In genomic region chr15:56883088-56883487, GRCh38 we compare ENCODE assay signal across 29 cellular contexts.
"Had no signal": no experiment of that assay in that cellular context is flagged by ENCODE, and none has a peak within 500 bp of the region (broad histone marks: within the 10 kb centered on the region; RNA-seq: fewer than 3 reads in every experiment).

No MANE protein-coding gene starts in this region.

- H3K27ac Mint-ChIP-seq: activated CD4-positive, alpha-beta T cell treated with anti-CD3 and anti-CD28 coated beads for 36 hours; activated CD4-positive, alpha-beta T cell treated with anti-CD3 and anti-CD28 coated beads, Interleukin-2, amount 10 ng/mL, durations not matched to agents 7 days and 5 days; activated CD8-positive, alpha-beta T cell treated with anti-CD3 and anti-CD28 coated beads, Interleukin-2, amount 10 ng/mL, durations not matched to agents 7 days and 5 days; activated naive CD4-positive, alpha-beta T cell treated with anti-CD3 and anti-CD28 coated beads, Interleukin-2, amount 50 U/mL, for 24 hours; activated naive CD8-positive, alpha-beta T cell treated with anti-CD3 and anti-CD28 coated beads, Interleukin-2, amount 10 ng/mL, durations not matched to agents 7 days and 5 days; activated T-cell treated with anti-CD3 and anti-CD28 coated beads, Interleukin-2, amount 50 U/mL, for 24 hours; activated T-helper 2 cell treated with anti-CD3 and anti-CD28 coated beads, Interferon-gamma antibody, Interleukin-2, Interleukin-4, amounts not matched to agents 10 μg/mL and 5 μg/mL and 100 μg/mL, durations not matched to agents 14 hours and 24 hours and 36 hours had no signal

- H3K9me3 Mint-ChIP-seq: activated CD4-positive, alpha-beta T cell treated with anti-CD3 and anti-CD28 coated beads, Interleukin-2, amount 10 ng/mL, durations not matched to agents 7 days and 5 days; activated naive CD4-positive, alpha-beta T cell treated with anti-CD3 and anti-CD28 coated beads, Interleukin-2, amount 50 U/mL, for 24 hours; activated naive CD8-positive, alpha-beta T cell treated with anti-CD3 and anti-CD28 coated beads, Interleukin-2, amount 10 ng/mL, durations not matched to agents 7 days and 5 days; activated T-cell treated with anti-CD3 and anti-CD28 coated beads, Interleukin-2, amount 50 U/mL, for 24 hours; activated T-helper 2 cell treated with anti-CD3 and anti-CD28 coated beads, Interferon-gamma antibody, Interleukin-2, Interleukin-4, amounts not matched to agents 10 μg/mL and 5 μg/mL and 100 μg/mL, durations not matched to agents 14 hours and 24 hours and 36 hours; central memory CD8-positive, alpha-beta T cell had no signal

- H3K4me2 ChIP-seq: KMS-11 had no signal

- H3K4me3 Mint-ChIP-seq: activated CD4-positive, alpha-beta T cell treated with anti-CD3 and anti-CD28 coated beads for 36 hours; activated CD4-positive, alpha-beta T cell treated with anti-CD3 and anti-CD28 coated beads, Interleukin-2, amount 10 ng/mL, durations not matched to agents 7 days and 5 days; activated CD8-positive, alpha-beta T cell treated with anti-CD3 and anti-CD28 coated beads, Interleukin-2, amount 10 ng/mL, durations not matched to agents 7 days and 5 days; activated naive CD4-positive, alpha-beta T cell treated with anti-CD3 and anti-CD28 coated beads, Interleukin-2, amount 50 U/mL, for 24 hours; activated naive CD8-positive, alpha-beta T cell treated with anti-CD3 and anti-CD28 coated beads, Interleukin-2, amount 10 ng/mL, durations not matched to agents 7 days and 5 days; activated T-cell treated with anti-CD3 and anti-CD28 coated beads, Interleukin-2, amount 50 U/mL, for 24 hours; central memory CD8-positive, alpha-beta T cell had no signal

- DNase-seq: activated CD4-positive, alpha-beta T cell treated with anti-CD3 and anti-CD28 coated beads for 36 hours; activated CD4-positive, alpha-beta T cell treated with anti-CD3 and anti-CD28 coated beads, Interleukin-2, amount 10 ng/mL, durations not matched to agents 7 days and 5 days; activated CD4-positive, alpha-beta T cell treated with anti-CD3 and anti-CD28 coated beads, Interleukin-2, amount 50 U/mL, for 48 hours; activated CD8-positive, alpha-beta T cell treated with anti-CD3 and anti-CD28 coated beads, Interleukin-2, amount 10 ng/mL, durations not matched to agents 7 days and 5 days; activated gamma-delta T cell; activated naive CD4-positive, alpha-beta T cell treated with Interleukin-2 at 50 U/mL for 16 hours; activated naive CD8-positive, alpha-beta T cell treated with anti-CD3 and anti-CD28 coated beads, Interleukin-2, amount 10 ng/mL, durations not matched to agents 7 days and 5 days; activated T-cell treated with anti-CD3 and anti-CD28 coated beads, Interleukin-2, amount 50 U/mL, for 24 hours; amygdala; colonic mucosa; NCI-H1105; NCI-H1417 treated with DMSO at 0.1 percent for 48 hours; NCI-H187 treated with DMSO at 0.1 percent for 48 hours; NCI-H2081; NCI-H226; NCI-H446 treated with DMSO at 0.1 percent for 48 hours; NCI-H82; Right ventricle myocardium superior; SW 1271; T-helper 1 cell; T-helper 2 cell; T-helper 9 cell had no signal

- H3K27ac ChIP-seq: ascending aorta, cardiac muscle cell, colonic mucosa, KMS-11 had no signal

- ATAC-seq: activated CD4-positive, alpha-beta T cell treated with anti-CD3 and anti-CD28 coated beads for 36 hours; activated CD4-positive, CD25-positive, alpha-beta regulatory T cell treated with anti-CD3 and anti-CD28 coated beads, Interleukin-2, amount 50 U/mL, for 24 hours; activated CD8-positive, alpha-beta T cell treated with anti-CD3 and anti-CD28 coated beads, Interleukin-2, amount 10 ng/mL, durations not matched to agents 7 days and 5 days had no signal

- H3K27me3 Mint-ChIP-seq: activated CD4-positive, alpha-beta T cell treated with anti-CD3 and anti-CD28 coated beads for 36 hours; activated naive CD4-positive, alpha-beta T cell treated with anti-CD3 and anti-CD28 coated beads, Interleukin-2, amount 50 U/mL, for 24 hours; activated T-cell treated with anti-CD3 and anti-CD28 coated beads, Interleukin-2, amount 50 U/mL, for 24 hours; central memory CD8-positive, alpha-beta T cell had no signal

- H3K27me3 ChIP-seq: ascending aorta, cardiac muscle cell, colonic mucosa had no signal

- H3K9me3 ChIP-seq: ascending aorta, colonic mucosa had no signal

- H3K9ac ChIP-seq: KMS-11 had no signal

- H3K36me3 ChIP-seq: ascending aorta, cardiac muscle cell, colonic mucosa had no signal

- H3K4me3 ChIP-seq: ascending aorta, cardiac muscle cell, colonic mucosa had no signal

- H3K36me3 Mint-ChIP-seq: activated naive CD4-positive, alpha-beta T cell treated with anti-CD3 and anti-CD28 coated beads, Interleukin-2, amount 50 U/mL, for 24 hours; activated naive CD8-positive, alpha-beta T cell treated with anti-CD3 and anti-CD28 coated beads, Interleukin-2, amount 10 ng/mL, durations not matched to agents 7 days and 5 days had no signal
